ENCODE assay signal across 8 cellular contexts in genomic region chr7:128408709-128409434, GRCh38. TPM values are rescaled to one million over a fixed set of nuclear protein-coding genes. Genes with fewer than 3 reads are reported as not detected.
DNase-seq lines count a peak whose midpoint lies in the region; ATAC-seq and TF ChIP-seq lines count a peak whose summit lies in the region.

No MANE protein-coding gene starts in this region.

- no peaks in the 10 kb centered on the region for H3K36me3 ChIP-seq in CD4-positive, alpha-beta memory T cell (ENCODE audit: insufficient read depth, low read length)

- no peak for ATAC-seq in HG03442 (IDR thresholded peaks at IDR 0.05; ENCODE audit: unreplicated experiment)
- ATAC-seq in HG03025 (IDR thresholded peaks at IDR 0.05; ENCODE audit: low FRiP score, unreplicated experiment) = no peak

- H3K9me3 ChIP-seq in CD4-positive, alpha-beta memory T cell (ENCODE audit: control insufficient read depth in 1 of 2, low read length in 2 of 2) = no peaks in the 10 kb centered on the region
- H3K9me3 ChIP-seq in mononuclear cell (ENCODE audit: low read depth, low read length) = no peaks in the 10 kb centered on the region

- no peaks in the 10 kb centered on the region for H3K9me3 Mint-ChIP-seq in CD4-positive, alpha-beta memory T cell
- H3K9me3 Mint-ChIP-seq in IgD-negative memory B cell (peaks cover 0 to 2% (median 0%) of the 10 kb centered on the region in 3 donors), MCF 10A (ENCODE audit: unreplicated experiment) (no peaks in the 10 kb centered on the region)

- no peak for DNase-seq in CD4-positive, alpha-beta memory T cell
- DNase-seq in MCF 10A (ENCODE audit: unreplicated experiment) (peak; percentile 58), NCI-H187 (lab: John Stamatoyannopoulos, UW) (no peak)
- DNase-seq in NK-92 treated with Interleukin-12 subunit alpha and Interleukin-12 subunit beta, amount 100 ng/mL, for 24 hours (lab: John Stamatoyannopoulos, UW) = no peak

- peaks cover 53% of the 10 kb centered on the region for H3K4me1 ChIP-seq in CD4-positive, alpha-beta memory T cell (ENCODE audit: insufficient read depth, low read length)
- H3K4me1 ChIP-seq in mononuclear cell (ENCODE audit: insufficient read depth, low read length) = peaks cover 59% of the 10 kb centered on the region

- peak overlapping the region; percentile 85 to 94 (median 88) for H3K4me3 Mint-ChIP-seq in CD4-positive, alpha-beta memory T cell
- H3K4me3 Mint-ChIP-seq in IgD-negative memory B cell (peak overlapping the region; percentile 73 to 96 (median 90)), MCF 10A (ENCODE audit: unreplicated experiment) (peak overlapping the region; percentile 86)

- no peaks in the 10 kb centered on the region for H3K27me3 ChIP-seq in CD4-positive, alpha-beta memory T cell (ENCODE audit: insufficient read depth, low read length)
- H3K27me3 ChIP-seq in mononuclear cell (ENCODE audit: insufficient read depth, low read length) = no peaks in the 10 kb centered on the region

- peak overlapping the region; percentile 43 to 92 for H3K4me3 ChIP-seq in CD4-positive, alpha-beta memory T cell (ENCODE audit: low read length in 2 of 2)
- peak overlapping the region; percentile 74 for H3K4me3 ChIP-seq in mononuclear cell (ENCODE audit: low read length)

- peak overlapping the region; percentile 85 for H3K27ac ChIP-seq in CD4-positive, alpha-beta memory T cell (ENCODE audit: low read depth, low read length)

- CTCF ChIA-PET in CD4-positive, alpha-beta memory T cell (lab: Charles Lee; ENCODE audit: partially characterized antibody) = interaction anchor here (1.1 to 17.7 kb wide), 8 partner anchors 10 to 61 kb away, joined by 3 to 475 read pairs (median 8); partner anchors contain the start of gene HILPDA
- CTCF ChIA-PET in MCF 10A (lab: Yijun Ruan, JAX) = interaction anchor here (0.8 to 3.7 kb wide), 9 partner anchors 9 to 65 kb away, joined by 3 to 43 read pairs (median 6); no protein-coding TSS in a partner anchor

- peaks cover 29 to 51% (median 40%) of the 10 kb centered on the region in 4 donors for H3K4me1 Mint-ChIP-seq in CD4-positive, alpha-beta memory T cell
- H3K4me1 Mint-ChIP-seq in IgD-negative memory B cell (peaks cover 34 to 38% (median 36%) of the 10 kb centered on the region in 3 donors), MCF 10A (ENCODE audit: insufficient read depth, unreplicated experiment) (peaks cover 10% of the 10 kb centered on the region)

- POLR2A ChIA-PET in CD4-positive, alpha-beta memory T cell (lab: Charles Lee; ENCODE audit: partially characterized antibody) = interaction anchor here (1.0 to 2.2 kb wide), 7 partner anchors 9 to 65 kb away, joined by 3 to 10 read pairs (median 4); partner anchors contain the start of genes HILPDA and RBM28
- POLR2A ChIA-PET in MCF 10A (lab: Yijun Ruan, JAX) = interaction anchor here (1.0 to 1.3 kb wide), 2 partner anchors 24 to 65 kb away, joined by 3 to 5 read pairs; partner anchors contain the start of gene RBM28

- BruUV-seq in MCF 10A (replicated peaks; lab: Mats Ljungman, UMichigan) = no TSS peak

- no peak for TF ChIP-seq CTCF in MCF 10A (IDR thresholded peaks at IDR 0.05; ENCODE audit: unreplicated experiment)

- peak overlapping the region; percentile 86 to 95 (median 93) for H3K27ac Mint-ChIP-seq in CD4-positive, alpha-beta memory T cell
- H3K27ac Mint-ChIP-seq in IgD-negative memory B cell = peak overlapping the region; percentile 74 to 89 (median 85)
- no peak overlapping the region for H3K27ac Mint-ChIP-seq in MCF 10A (ENCODE audit: low read depth, unreplicated experiment)

- H3K27me3 Mint-ChIP-seq in CD4-positive, alpha-beta memory T cell = no peaks in the 10 kb centered on the region
- H3K27me3 Mint-ChIP-seq in IgD-negative memory B cell (peaks cover 1% of the 10 kb centered on the region), MCF 10A (ENCODE audit: insufficient read depth, unreplicated experiment) (no peaks in the 10 kb centered on the region)

- intact Hi-C loops in CD4-positive, alpha-beta memory T cell (cut with micrococcal nuclease) = no loop called here
- intact Hi-C loops in MCF 10A (cut with micrococcal nuclease) = no loop called here

- no peaks in the 10 kb centered on the region for H3K36me3 Mint-ChIP-seq in CD4-positive, alpha-beta memory T cell
- H3K36me3 Mint-ChIP-seq in IgD-negative memory B cell (peaks cover 2% of the 10 kb centered on the region), MCF 10A (ENCODE audit: insufficient read depth, unreplicated experiment) (no peaks in the 10 kb centered on the region)

RNA-seq across cellular contexts. Expression of gene IMPDH1, which starts 0.9 kb away (rescaled TPM):
- 10 to 100 TPM; 48.0 to 49.4 TPM for total RNA-seq in CD4-positive, alpha-beta memory T cell
- polyA plus RNA-seq in CD4-positive, alpha-beta memory T cell = 10 to 100 TPM; 43.0 to 55.9 TPM
- polyA plus RNA-seq in IgD-negative memory B cell = 58.6 TPM
- total RNA-seq in MCF 10A (2022) (66.4 and 74.0 TPM in 2 replicates), mononuclear cell (39.7 TPM)

RNA-seq across cellular contexts. Expression of gene HILPDA, which starts 46.8 kb away (rescaled TPM):
- total RNA-seq in CD4-positive, alpha-beta memory T cell = 1 to 10 TPM; 3.4 to 4.5 TPM
- polyA plus RNA-seq in CD4-positive, alpha-beta memory T cell = 1 to 10 TPM; 2.4 to 3.7 TPM
- polyA plus RNA-seq in IgD-negative memory B cell = 8.7 TPM
- 6.2 and 8.3 TPM in 2 replicates for total RNA-seq in MCF 10A (2022)
- 3.0 TPM for total RNA-seq in mononuclear cell

RNA-seq across cellular contexts. Expression of gene PRRT4, which starts 47.4 kb away (rescaled TPM):
- under 1 TPM; 0.52 to 0.58 TPM for total RNA-seq in CD4-positive, alpha-beta memory T cell
- under 1 TPM; 0.11 to 0.16 TPM for polyA plus RNA-seq in CD4-positive, alpha-beta memory T cell
- polyA plus RNA-seq in IgD-negative memory B cell = 0.21 TPM
- total RNA-seq in MCF 10A (2022) (not detected in 2 replicates), mononuclear cell (0.10 TPM)
